In the genomic region with DNA sequence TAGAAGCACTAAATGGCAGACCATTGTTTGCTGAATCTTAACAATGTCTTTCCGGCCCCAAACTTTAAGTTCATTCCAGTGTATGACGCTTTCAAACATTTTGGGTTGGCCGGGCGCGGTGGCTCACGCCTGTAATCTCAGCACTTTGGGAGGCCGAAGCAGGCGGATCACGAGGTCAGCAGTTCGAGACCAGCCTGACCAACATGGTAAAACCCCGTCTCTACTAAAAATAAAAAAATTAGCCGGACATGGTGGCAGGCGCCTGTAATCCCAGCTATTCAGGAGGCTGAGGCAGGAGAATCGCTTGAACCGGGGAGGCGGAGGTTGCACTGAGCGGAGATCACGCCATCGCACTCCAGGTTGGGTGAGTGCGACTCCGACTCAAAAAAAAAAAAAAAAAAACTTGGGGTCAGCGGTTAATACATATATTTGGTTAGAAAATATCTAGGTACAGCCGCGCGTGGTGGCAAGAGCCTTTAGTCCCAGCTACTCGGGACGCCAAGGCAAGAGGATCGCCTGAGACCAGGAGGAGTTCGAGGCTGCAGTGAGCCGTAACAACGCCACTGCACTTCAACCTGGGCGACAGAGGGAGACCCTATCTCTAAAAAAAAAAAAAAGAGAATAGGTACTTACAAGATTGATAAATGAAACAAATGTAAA, we compare ENCODE assay signal across 8 cellular contexts. TPM values are rescaled to one million over a fixed set of nuclear protein-coding genes. Genes with fewer than 3 reads are reported as not detected.
DNase-seq lines count a peak whose midpoint lies in the region; ATAC-seq and TF ChIP-seq lines count a peak whose summit lies in the region.
"Not testable (repeated sequence)": the region's sequence is repeated elsewhere in the genome, so short reads cannot be mapped to it uniquely, and the experiment has no call there.

No MANE protein-coding gene starts in this region.

- peak overlapping the region; percentile 81 for H3K4me3 ChIP-seq in BLaER1
- peak overlapping the region; percentile 88 for H3K4me3 ChIP-seq in HUES48 (ENCODE audit: low read depth, low read length)
- peak overlapping the region; percentile 69 for H3K4me3 ChIP-seq in SJSA1
- H3K4me3 ChIP-seq in dorsolateral prefrontal cortex = peak overlapping the region; percentile 65 to 100 (median 95)
- peak overlapping the region; percentile 99 for H3K4me3 ChIP-seq in iPS-11a (ENCODE audit: low read depth, low read length)

- H3K9me3 ChIP-seq in BLaER1; HUES48 (ENCODE audit: control insufficient read depth, insufficient read depth, low read length); SJSA1 (replicated peaks): not testable (repeated sequence)

- H3K36me3 ChIP-seq in BLaER1 = peaks cover 51% of the 10 kb centered on the region
- peaks cover 30% of the 10 kb centered on the region for H3K36me3 ChIP-seq in HUES48 (ENCODE audit: control insufficient read depth, insufficient read depth, low read length)
- peaks cover 49% of the 10 kb centered on the region for H3K36me3 ChIP-seq in SJSA1

- peak overlapping the region; percentile 95 for H3K4me3 Mint-ChIP-seq in activated T-helper 17 cell treated with anti-CD3 and anti-CD28 coated beads, Interleukin-2, amount 50 U/mL, for 72 hours
- peak overlapping the region; percentile 86 to 95 (median 94) for H3K4me3 Mint-ChIP-seq in nephron
- H3K4me3 Mint-ChIP-seq in stimulated activated memory B cell treated with anti-CD40 and anti-IgM and Interleukin-4, amounts not matched to agents 10 μg/mL and 1 μg/mL and 100 μg/mL, for 72 hours = peak overlapping the region; percentile 98

- not testable (repeated sequence) for H3K27me3 ChIP-seq in BLaER1; HUES48 (ENCODE audit: control insufficient read depth, insufficient read depth, low read length); SJSA1 (replicated peaks); dorsolateral prefrontal cortex

- H3K9ac ChIP-seq in BLaER1 (peak overlapping the region; percentile 98), HUES48 (ENCODE audit: low read depth, low read length) (peak overlapping the region; percentile 99)

- DNase-seq in SJSA1 (ENCODE audit: low read depth in 1 of 2, low spot score in 2 of 2); dorsolateral prefrontal cortex: not testable (repeated sequence)

- TF ChIP-seq CTCF in dorsolateral prefrontal cortex (IDR thresholded peaks at IDR 0.05 in 54 of 56, conservative IDR thresholded peaks at IDR 0.05 in 2 of 56; ENCODE audit: low read depth in 1 of 56, partially characterized antibody in 56 of 56); nephron (IDR thresholded peaks at IDR 0.05; ENCODE audit: unreplicated experiment in 3 of 3): not testable (repeated sequence)

- intact Hi-C loops in dorsolateral prefrontal cortex (cut with DNase I) = loop anchor here in 1 of 2 donors (5.0 kb wide), 1 partner anchor 37 kb away; the partner anchor contains the start of genes MGAT2 and RPL36AL

- H3K4me1 ChIP-seq in BLaER1 (peaks cover 37% of the 10 kb centered on the region), HUES48 (ENCODE audit: control insufficient read depth, insufficient read depth, low read length) (peaks cover 19% of the 10 kb centered on the region)
- not testable (repeated sequence) for H3K4me1 ChIP-seq in SJSA1 (replicated peaks)

- H3K27me3 Mint-ChIP-seq in activated T-helper 17 cell treated with anti-CD3 and anti-CD28 coated beads, Interleukin-2, amount 50 U/mL, for 72 hours; nephron (ENCODE audit: low read depth); stimulated activated memory B cell treated with anti-CD40 and anti-IgM and Interleukin-4, amounts not matched to agents 10 μg/mL and 1 μg/mL and 100 μg/mL, for 72 hours: not testable (repeated sequence)

- H3K4me2 ChIP-seq in BLaER1 = peak overlapping the region; percentile 91

- ATAC-seq in activated T-helper 17 cell treated with anti-CD3 and anti-CD28 coated beads, Interleukin-2, amount 50 U/mL, for 72 hours (replicated peaks); stimulated activated memory B cell treated with anti-CD40 and anti-IgM and Interleukin-4, amounts not matched to agents 10 μg/mL and 1 μg/mL and 100 μg/mL, for 72 hours: not testable (repeated sequence)

- H3K27ac ChIP-seq in BLaER1 = peak overlapping the region; percentile 98
- H3K27ac ChIP-seq in HUES48 (ENCODE audit: low read depth, low read length) = peak overlapping the region; percentile 88
- peak overlapping the region; percentile 74 for H3K27ac ChIP-seq in SJSA1
- H3K27ac ChIP-seq in dorsolateral prefrontal cortex = peak overlapping the region in 35 of 59 donors; percentile 79 to 97 (median 90)

- H3K4me1 Mint-ChIP-seq in activated T-helper 17 cell treated with anti-CD3 and anti-CD28 coated beads, Interleukin-2, amount 50 U/mL, for 72 hours = peaks cover 38% of the 10 kb centered on the region
- peaks cover 36% of the 10 kb centered on the region for H3K4me1 Mint-ChIP-seq in nephron
- H3K4me1 Mint-ChIP-seq in stimulated activated memory B cell treated with anti-CD40 and anti-IgM and Interleukin-4, amounts not matched to agents 10 μg/mL and 1 μg/mL and 100 μg/mL, for 72 hours = peaks cover 43% of the 10 kb centered on the region

- peaks cover 67% of the 10 kb centered on the region for H3K36me3 Mint-ChIP-seq in activated T-helper 17 cell treated with anti-CD3 and anti-CD28 coated beads, Interleukin-2, amount 50 U/mL, for 72 hours (ENCODE audit: low read depth)
- peaks cover 47% of the 10 kb centered on the region for H3K36me3 Mint-ChIP-seq in nephron (ENCODE audit: low read depth)
- H3K36me3 Mint-ChIP-seq in stimulated activated memory B cell treated with anti-CD40 and anti-IgM and Interleukin-4, amounts not matched to agents 10 μg/mL and 1 μg/mL and 100 μg/mL, for 72 hours = peaks cover 55% of the 10 kb centered on the region

- H4K20me1 ChIP-seq in BLaER1 = peaks cover 59% of the 10 kb centered on the region

- H3K27ac Mint-ChIP-seq in activated T-helper 17 cell treated with anti-CD3 and anti-CD28 coated beads, Interleukin-2, amount 50 U/mL, for 72 hours = peak overlapping the region; percentile 99
- H3K27ac Mint-ChIP-seq in nephron = peak overlapping the region; percentile 95 to 99 (median 98)
- peak overlapping the region; percentile 99 for H3K27ac Mint-ChIP-seq in stimulated activated memory B cell treated with anti-CD40 and anti-IgM and Interleukin-4, amounts not matched to agents 10 μg/mL and 1 μg/mL and 100 μg/mL, for 72 hours

- H3K9me3 Mint-ChIP-seq in activated T-helper 17 cell treated with anti-CD3 and anti-CD28 coated beads, Interleukin-2, amount 50 U/mL, for 72 hours; nephron; stimulated activated memory B cell treated with anti-CD40 and anti-IgM and Interleukin-4, amounts not matched to agents 10 μg/mL and 1 μg/mL and 100 μg/mL, for 72 hours: not testable (repeated sequence)

RNA-seq across cellular contexts. Expression of gene RPS29, which starts 1.1 kb away (rescaled TPM):
- total RNA-seq in SJSA1 (2014; rRNA removed; shearing (Covaris generic)) = 2,039 and 3,165 TPM in 2 replicates
- total RNA-seq in activated T-helper 17 cell treated with anti-CD3 and anti-CD28 coated beads, Interleukin-2, amount 50 U/mL, for 72 hours = 1,000 to 10,000 TPM; 2,187 to 2,396 TPM
- total RNA-seq in dorsolateral prefrontal cortex = 100 to 1,000 TPM; 199 to 551 (median 360) TPM

RNA-seq across cellular contexts. Expression of gene LRR1, which starts 13.6 kb away (rescaled TPM):
- total RNA-seq in SJSA1 (2014; rRNA removed; shearing (Covaris generic)) = 39.0 and 46.7 TPM in 2 replicates
- 10 to 100 TPM; 29.6 to 62.2 TPM for total RNA-seq in activated T-helper 17 cell treated with anti-CD3 and anti-CD28 coated beads, Interleukin-2, amount 50 U/mL, for 72 hours
- 10 to 100 TPM in 1 of 120 experiments, 1 to 10 TPM in 116, under 1 TPM in 3; 0.89 to 10.9 (median 3.8) TPM for total RNA-seq in dorsolateral prefrontal cortex

RNA-seq across cellular contexts. Expression of gene RPL36AL, which starts 35.3 kb away (rescaled TPM):
- 165 and 336 TPM in 2 replicates for total RNA-seq in SJSA1 (2014; rRNA removed; shearing (Covaris generic))
- 100 to 1,000 TPM; 182 to 184 TPM for total RNA-seq in activated T-helper 17 cell treated with anti-CD3 and anti-CD28 coated beads, Interleukin-2, amount 50 U/mL, for 72 hours
- total RNA-seq in dorsolateral prefrontal cortex = 100 to 1,000 TPM in 41 of 120 experiments, 10 to 100 TPM in 79; 70.0 to 141 (median 96.5) TPM

RNA-seq across cellular contexts. Expression of gene MGAT2, which starts 35.5 kb away (rescaled TPM):
- 80.5 and 106 TPM in 2 replicates for total RNA-seq in SJSA1 (2014; rRNA removed; shearing (Covaris generic))
- total RNA-seq in activated T-helper 17 cell treated with anti-CD3 and anti-CD28 coated beads, Interleukin-2, amount 50 U/mL, for 72 hours = 10 to 100 TPM; 44.6 to 49.3 TPM
- 10 to 100 TPM in 82 of 120 experiments, 1 to 10 TPM in 38; 6.7 to 13.7 (median 10.6) TPM for total RNA-seq in dorsolateral prefrontal cortex

RNA-seq across cellular contexts. Expression of gene DNAAF2, which starts 49.9 kb away (rescaled TPM):
- 10.8 and 12.7 TPM in 2 replicates for total RNA-seq in SJSA1 (2014; rRNA removed; shearing (Covaris generic))
- total RNA-seq in activated T-helper 17 cell treated with anti-CD3 and anti-CD28 coated beads, Interleukin-2, amount 50 U/mL, for 72 hours = 10 to 100 TPM in 1 of 2 donors, 1 to 10 TPM in 1; 9.3 to 11.6 TPM
- total RNA-seq in dorsolateral prefrontal cortex = 1 to 10 TPM; 3.8 to 9.2 (median 6.3) TPM
